Comparison of ENCODE assay signal across 8 cellular contexts in genomic region chr14:20469242-20469889, GRCh38. TPM values are rescaled to one million over a fixed set of nuclear protein-coding genes. Genes with fewer than 3 reads are reported as not detected.
DNase-seq lines count a peak whose midpoint lies in the region; ATAC-seq lines count a peak whose summit lies in the region.

PNP (plus strand) TSS chr14:20469406; CDS start chr14:20469525, 119 bp downstream.

- ATAC-seq in GM21360 (IDR thresholded peaks at IDR 0.05; ENCODE audit: unreplicated experiment): peak; percentile 93

- peak; percentile 77 for DNase-seq in COLO829 (ENCODE audit: low spot score)
- DNase-seq in HT-29 (ENCODE audit: low spot score): peak; percentile 90
- DNase-seq in NK-92 treated with Interleukin-12 subunit alpha and Interleukin-12 subunit beta, amount 100 ng/mL, for 24 hours (lab: John Stamatoyannopoulos, UW): peak; percentile 87
- DNase-seq in activated CD8-positive, alpha-beta memory T cell treated with anti-CD3 and anti-CD28 coated beads for 24 hours: peak; percentile 93
- peak; percentile 81 for DNase-seq in effector CD8-positive, alpha-beta T cell (lab: John Stamatoyannopoulos, UW)
- DNase-seq in medulla oblongata (ENCODE audit: extremely low spot score): peak; percentile 89
- peak; percentile 78 for DNase-seq in stimulated activated CD8-positive, alpha-beta memory T cell treated with anti-CD3 and anti-CD28 coated beads, Interleukin-12 subunit alpha, Interleukin-12 subunit beta, amount 100 ng/mL, for 1 hour (ENCODE audit: low read depth)

RNA-seq across cellular contexts. Expression of gene PNP, which starts in this region (rescaled TPM):
- total RNA-seq in HT-29 (2014; rRNA removed; shearing (Covaris generic)): 82.7 and 90.1 TPM in 2 replicates

Comparison
In these comparisons a context has a peak if more than half of its experiments do, and no peak if none do; other contexts are left out.
1. Peak in every context shown above with its lines: DNase-seq and ATAC-seq.